ENCODE assay signal across 8 cellular contexts in the genomic region with DNA sequence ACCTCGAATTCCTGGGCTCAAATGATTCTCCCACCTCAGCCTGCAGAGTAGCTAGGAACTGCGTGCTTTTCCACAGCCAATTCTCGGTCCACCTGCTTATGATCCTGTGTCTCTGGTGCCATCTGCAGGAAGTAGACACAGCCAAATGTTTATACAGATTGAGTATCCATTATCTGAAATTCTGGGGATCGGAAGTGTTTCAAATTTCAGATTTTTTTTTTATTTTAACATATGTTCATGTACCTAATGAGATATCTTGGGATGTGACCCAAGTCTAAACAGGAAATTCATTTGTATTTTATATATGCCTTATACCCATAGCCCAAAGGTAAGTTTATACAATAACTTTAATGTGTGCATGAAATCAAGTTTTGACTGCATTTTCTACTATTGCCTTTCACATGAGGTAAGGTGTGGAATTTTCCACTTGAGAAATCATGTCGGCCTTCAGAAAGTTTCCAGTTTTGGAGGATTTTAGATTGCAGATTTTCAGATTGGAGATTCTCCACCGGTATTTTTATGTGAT.
DNase-seq lines count a peak whose midpoint lies in the region; ATAC-seq and TF ChIP-seq lines count a peak whose summit lies in the region.

No MANE protein-coding gene starts in this region.

- H3K9me3 ChIP-seq in DOHH2 (ENCODE audit: control insufficient read depth, insufficient read depth, low read length), result no peaks in the 10 kb centered on the region

- no peaks in the 10 kb centered on the region for H3K36me3 ChIP-seq in DOHH2 (ENCODE audit: control insufficient read depth, low read length)

- no peaks in the 10 kb centered on the region; the same call in 1 of the 2 replicates for H3K27me3 ChIP-seq in DOHH2 (ENCODE audit: control insufficient read depth, low read length)

- H3K9me2 ChIP-seq in DOHH2 (replicated peaks; ENCODE audit: control insufficient read depth, low read length), result no peaks in the 10 kb centered on the region

- no peaks in the 10 kb centered on the region for H3K4me1 ChIP-seq in DOHH2 (ENCODE audit: control insufficient read depth, low read length)

- TF ChIP-seq CTCF in DOHH2 (IDR thresholded peaks at IDR 0.05; ENCODE audit: low read depth, low read length, poor library complexity, severe bottlenecking), result peak; percentile 9

- no peaks in the 10 kb centered on the region for H3K36me3 Mint-ChIP-seq in central memory CD8-positive, alpha-beta T cell (ENCODE audit: insufficient read depth)

- H3K79me2 ChIP-seq in DOHH2 (ENCODE audit: control insufficient read depth, low read length), result no peaks in the 10 kb centered on the region

- in situ Hi-C loops in ACHN (cut with HindIII; ENCODE audit: low pct_ligation_motif_present, low pct_unique_long_range_greater_than_20kb, low sequenced_read_pairs), result no loop called here

- H4K20me1 ChIP-seq in DOHH2 (ENCODE audit: control insufficient read depth, insufficient read depth, low read depth, low read length), result no peaks in the 10 kb centered on the region

- H3K27ac Mint-ChIP-seq in central memory CD8-positive, alpha-beta T cell (ENCODE audit: low read depth), result peak overlapping the region; percentile 60

- no peak overlapping the region for H3K4me2 ChIP-seq in DOHH2 (ENCODE audit: low read length)

- no peaks in the 10 kb centered on the region for H3F3A ChIP-seq in DOHH2 (ENCODE audit: control insufficient read depth, insufficient read depth)

- peaks cover 32% of the 10 kb centered on the region for H3K27me3 Mint-ChIP-seq in central memory CD8-positive, alpha-beta T cell

- no peak overlapping the region for H3K4me3 ChIP-seq in DOHH2 (ENCODE audit: low read length)

- H3K9me3 Mint-ChIP-seq in central memory CD8-positive, alpha-beta T cell, result no peaks in the 10 kb centered on the region

- DNase-seq in ACHN, result peak; percentile 77
- peak; percentile 26 for DNase-seq in NCI-H345 (lab: John Stamatoyannopoulos, UW)
- no peak for DNase-seq in central memory CD8-positive, alpha-beta T cell (ENCODE audit: low spot score in 2 of 2)
- peak; percentile 76 for DNase-seq in medulla oblongata (ENCODE audit: extremely low spot score)

- no peak for ATAC-seq in central memory CD8-positive, alpha-beta T cell (replicated peaks; ENCODE audit: extremely low read depth, poor library complexity, severe bottlenecking)
- ATAC-seq in HG02763 (IDR thresholded peaks at IDR 0.05; ENCODE audit: unreplicated experiment), result no peak
- no peak for ATAC-seq in GM21576 (IDR thresholded peaks at IDR 0.05; ENCODE audit: unreplicated experiment)
- no peak for ATAC-seq in GM21381 (IDR thresholded peaks at IDR 0.05; ENCODE audit: unreplicated experiment)

- no peak overlapping the region for H3K27ac ChIP-seq in DOHH2 (ENCODE audit: low read depth, low read length)

- H3K4me3 Mint-ChIP-seq in central memory CD8-positive, alpha-beta T cell, result peak overlapping the region; percentile 39

- H3K4me1 Mint-ChIP-seq in central memory CD8-positive, alpha-beta T cell, result peaks cover 5% of the 10 kb centered on the region

Comparison
In these comparisons a context has a peak if more than half of its experiments do, and no peak if none do; other contexts are left out.
1. DNase-seq: peak in ACHN (single experiment), NCI-H345 (single experiment) and medulla oblongata (single experiment); none in central memory CD8-positive, alpha-beta T cell (0 of 2).